ENCODE assay signal across 8 cellular contexts in genomic region chr2:236294647-236295046, GRCh38. TPM values are rescaled to one million over a fixed set of nuclear protein-coding genes. Genes with fewer than 3 reads are reported as not detected.
"Had no signal": no experiment of that assay in that cellular context is flagged by ENCODE, and none has a peak within 500 bp of the region (broad histone marks: within the 10 kb centered on the region; RNA-seq: fewer than 3 reads in every experiment).

No MANE protein-coding gene starts in this region.

- DNase-seq: H9, HCEC 1CT, KBM-7 had no signal

- H3K27ac ChIP-seq: HL-60 had no signal

- H3K4me3 ChIP-seq: GM23338 had no signal

- ATAC-seq: GM23338, HepG2 had no signal

RNA-seq across cellular contexts. Expression of gene ASB18, which starts 30.4 kb away (rescaled TPM):
- total RNA-seq: GM23338, H1, H9, HepG2, HT1080 had no signal
